Comparison of ENCODE assay signal across 32 cellular contexts in genomic region chr19:39301021-39301420, GRCh38. TPM values are rescaled to one million over a fixed set of nuclear protein-coding genes. Genes with fewer than 3 reads are reported as not detected.
"Had no signal": no experiment of that assay in that cellular context is flagged by ENCODE, and none has a peak within 500 bp of the region (broad histone marks: within the 10 kb centered on the region; RNA-seq: fewer than 3 reads in every experiment).

No MANE protein-coding gene starts in this region.

- ATAC-seq: esophagus mucosa; gastroesophageal sphincter; heart left ventricle; left lobe of liver; mucosa of descending colon; natural killer cell treated with Interleukin-12 subunit alpha and Interleukin-12 subunit beta and Interleukin-15 and Interleukin-18, amount 100 ng/mL, for 72 hours; right lobe of liver; stimulated activated memory B cell treated with anti-CD40 and anti-IgM and Interleukin-4, amounts not matched to agents 10 μg/mL and 1 μg/mL and 100 μg/mL, for 72 hours; stimulated activated naive CD8-positive, alpha-beta T cell treated with anti-CD3 and anti-CD28 coated beads, Interleukin-15, Interleukin-2, amounts not matched to agents 100 U/mL and 50 U/mL, for 24 hours had no signal

- H3K4me1 ChIP-seq: gastroesophageal sphincter, heart left ventricle, parathyroid adenoma, right lobe of liver, tibial nerve, vagina had no signal

- H3K4me3 ChIP-seq: gastroesophageal sphincter, heart left ventricle, hepatocyte, mucosa of descending colon, right lobe of liver, thoracic aorta, tibial nerve, vagina had no signal

- H3K27me3 ChIP-seq: hepatocyte, right lobe of liver, vagina had no signal

- H3K9me3 Mint-ChIP-seq: endodermal cell; mesothelial cell of epicardium; naive B cell; natural killer cell treated with Interleukin-12 subunit alpha and Interleukin-12 subunit beta and Interleukin-15 and Interleukin-18, amount 100 ng/mL, for 72 hours; neural crest cell had no signal

- H3K27ac Mint-ChIP-seq: endodermal cell; mesothelial cell of epicardium; naive B cell; progenitor cell of endocrine pancreas; stimulated activated memory B cell treated with anti-CD40 and anti-IgM and Interleukin-4, amounts not matched to agents 10 μg/mL and 1 μg/mL and 100 μg/mL, for 72 hours had no signal

- H3K36me3 Mint-ChIP-seq: mesothelial cell of epicardium; naive B cell; natural killer cell treated with Interleukin-12 subunit alpha and Interleukin-12 subunit beta and Interleukin-15 and Interleukin-18, amount 100 ng/mL, for 72 hours; stimulated activated memory B cell treated with anti-CD40 and anti-IgM and Interleukin-4, amounts not matched to agents 10 μg/mL and 1 μg/mL and 100 μg/mL, for 72 hours had no signal

- H3K4me3 Mint-ChIP-seq: endodermal cell; mesothelial cell of epicardium; naive B cell; neural crest cell; stimulated activated memory B cell treated with anti-CD40 and anti-IgM and Interleukin-4, amounts not matched to agents 10 μg/mL and 1 μg/mL and 100 μg/mL, for 72 hours had no signal

- H3K36me3 ChIP-seq: gastroesophageal sphincter, heart left ventricle, neutrophil, right lobe of liver, thoracic aorta, tibial nerve, vagina had no signal

- H3K4me1 Mint-ChIP-seq: neural crest cell; stimulated activated memory B cell treated with anti-CD40 and anti-IgM and Interleukin-4, amounts not matched to agents 10 μg/mL and 1 μg/mL and 100 μg/mL, for 72 hours had no signal

- H3K27me3 Mint-ChIP-seq: natural killer cell treated with Interleukin-12 subunit alpha and Interleukin-12 subunit beta and Interleukin-15 and Interleukin-18, amount 100 ng/mL, for 72 hours had no signal

- H3K9me3 ChIP-seq: gastroesophageal sphincter, heart left ventricle, mucosa of descending colon, neutrophil, right lobe of liver, thoracic aorta, tibial nerve, vagina had no signal

- H3K27ac ChIP-seq: epithelial cell of prostate, gastroesophageal sphincter, heart left ventricle, hepatocyte, neutrophil, parathyroid adenoma, right lobe of liver, thoracic aorta, tibial nerve, vagina had no signal

- DNase-seq: effector CD8-positive, alpha-beta T cell; endodermal cell; foreskin fibroblast; heart left ventricle; kidney; mesenchymal stem cell; mucosa of descending colon; naive B cell; right lobe of liver; stimulated activated CD4-positive, alpha-beta T cell treated with anti-CD3 and anti-CD28 coated beads, Interleukin-4, amount 100 ng/mL, for 4 hours; stimulated activated naive CD8-positive, alpha-beta T cell treated with anti-CD3 and anti-CD28 coated beads, Interleukin-15, Interleukin-2, amounts not matched to agents 100 U/mL and 50 U/mL, for 24 hours; substantia nigra had no signal

RNA-seq across cellular contexts. Expression of gene IFNL1, which starts 4.8 kb away (rescaled TPM):
- total RNA-seq: endodermal cell, esophagus mucosa, gastroesophageal sphincter, heart left ventricle, hepatocyte, kidney, left lobe of liver, lower leg skin, lung microvascular endothelial cell, mesothelial cell of epicardium, mucosa of descending colon, neural crest cell, osteoblast, progenitor cell of endocrine pancreas, right lobe of liver, skeletal muscle tissue, thoracic aorta, tibial nerve, ureter, vagina had no signal

RNA-seq across cellular contexts. Expression of gene IFNL2, which starts 32.8 kb away (rescaled TPM):
- total RNA-seq: endodermal cell; esophagus mucosa; gastroesophageal sphincter; heart left ventricle; hepatocyte; kidney; left lobe of liver; lower leg skin; lung microvascular endothelial cell; mesothelial cell of epicardium; mucosa of descending colon; natural killer cell treated with Interleukin-12 subunit alpha and Interleukin-12 subunit beta and Interleukin-15 and Interleukin-18, amount 100 ng/mL, for 72 hours; neural crest cell; osteoblast; progenitor cell of endocrine pancreas; right lobe of liver; skeletal muscle tissue; thoracic aorta; tibial nerve; ureter; vagina had no signal

RNA-seq across cellular contexts. Expression of gene GMFG, which starts 34.8 kb away (rescaled TPM):
- total RNA-seq: endodermal cell, hepatocyte, mesothelial cell of epicardium, progenitor cell of endocrine pancreas had no signal
